ENCODE assay signal across 8 cellular contexts in genomic region chr7:43647314-43647691, GRCh38.
DNase-seq lines count a peak whose midpoint lies in the region; ATAC-seq and TF ChIP-seq lines count a peak whose summit lies in the region.

No MANE protein-coding gene starts in this region.

- H3K4me1 Mint-ChIP-seq in GM23338, result peaks cover 57% of the 10 kb centered on the region

- H3K4me3 Mint-ChIP-seq in GM23338, result no peak overlapping the region; the same call in 2 of the 3 replicates

- ATAC-seq in GM23338 (peak; percentile 82), gastroesophageal sphincter (no peak), GM21360 (IDR thresholded peaks at IDR 0.05; ENCODE audit: unreplicated experiment) (no peak)

- H3K27ac Mint-ChIP-seq in GM23338, result peak overlapping the region; percentile 93

- H2AFZ ChIP-seq in GM23338, result no peak overlapping the region

- no peak for TF ChIP-seq POLR2A in gastroesophageal sphincter (IDR thresholded peaks at IDR 0.05)

- H3F3A ChIP-seq in GM23338 (replicated peaks; ENCODE audit: low read depth), result peaks cover 5% of the 10 kb centered on the region; the same call in 1 of the 2 replicates

- peaks cover 54% of the 10 kb centered on the region for H3K4me1 ChIP-seq in GM23338 (ENCODE audit: insufficient read depth)
- peaks cover 40 to 73% (median 55%) of the 10 kb centered on the region in 3 donors for H3K4me1 ChIP-seq in gastroesophageal sphincter

- H3K27me3 ChIP-seq in GM23338 (ENCODE audit: insufficient read depth) (no peaks in the 10 kb centered on the region), WERI-Rb-1 (ENCODE audit: insufficient read depth, low read depth, severe bottlenecking) (no peaks in the 10 kb centered on the region), gastroesophageal sphincter (no peaks in the 10 kb centered on the region)

- H3K9me2 ChIP-seq in GM23338 (ENCODE audit: insufficient read depth), result no peaks in the 10 kb centered on the region

- no peak for TF ChIP-seq CTCF in GM23338 (conservative IDR thresholded peaks at IDR 0.05; ENCODE audit: low read depth in 2 of 2)
- no peak for TF ChIP-seq CTCF in WERI-Rb-1 (IDR thresholded peaks at IDR 0.05; ENCODE audit: low read depth, low read length)
- no peak for TF ChIP-seq CTCF in gastroesophageal sphincter (IDR thresholded peaks at IDR 0.05)

- peaks cover 63% of the 10 kb centered on the region for H3K36me3 Mint-ChIP-seq in GM23338 (ENCODE audit: low read depth)

- WGBS in gastroesophageal sphincter (ENCODE audit: low coverage in 1 of 2), 2 donors, result 0 to 42% methylated on average over 3 to 7 of the region's 7 CpGs

- no peaks in the 10 kb centered on the region for H3K9me3 ChIP-seq in WERI-Rb-1 (ENCODE audit: severe bottlenecking)
- H3K9me3 ChIP-seq in gastroesophageal sphincter, result no peaks in the 10 kb centered on the region

- peak overlapping the region; percentile 69 for H3K4me2 ChIP-seq in GM23338

- H3K4me3 ChIP-seq in GM23338, result peak overlapping the region; percentile 37
- H3K4me3 ChIP-seq in WERI-Rb-1 (ENCODE audit: low read depth, low read length), result no peak overlapping the region
- H3K4me3 ChIP-seq in gastroesophageal sphincter, result peak overlapping the region in 1 of 2 donors; percentile 11
- no peak overlapping the region for H3K4me3 ChIP-seq in skeletal muscle cell (ENCODE audit: low read depth, low read length)

- H3K36me3 ChIP-seq in GM23338 (ENCODE audit: insufficient read depth), result peaks cover 5% of the 10 kb centered on the region
- H3K36me3 ChIP-seq in WERI-Rb-1, result peaks cover 46% of the 10 kb centered on the region
- peaks cover 0 to 25% of the 10 kb centered on the region in 2 donors for H3K36me3 ChIP-seq in gastroesophageal sphincter

- H3K27ac ChIP-seq in GM23338 (ENCODE audit: low read depth), result peak overlapping the region; percentile 99
- peak overlapping the region; percentile 71 for H3K27ac ChIP-seq in WERI-Rb-1
- peak overlapping the region; percentile 91 to 98 (median 94) for H3K27ac ChIP-seq in gastroesophageal sphincter

- TF ChIP-seq EP300 in gastroesophageal sphincter (IDR thresholded peaks at IDR 0.05), result no peak

- H3K9me3 Mint-ChIP-seq in GM23338, result no peaks in the 10 kb centered on the region; the same call in 2 of the 3 replicates

- H3K79me2 ChIP-seq in GM23338 (replicated peaks; ENCODE audit: insufficient read depth), result peaks cover 45% of the 10 kb centered on the region

- H4K20me1 ChIP-seq in GM23338 (replicated peaks; ENCODE audit: insufficient read depth), result no peaks in the 10 kb centered on the region

- peak; percentile 83 for DNase-seq in GM23338 (ENCODE audit: low spot score)
- DNase-seq in WERI-Rb-1, result no peak
- peak; percentile 71 for DNase-seq in skeletal muscle cell (ENCODE audit: low read depth)
- no peak for DNase-seq in RKO (ENCODE audit: low spot score)
- DNase-seq in AG08396 (ENCODE audit: low spot score), result no peak
- DNase-seq in D341Med (ENCODE audit: low spot score), result no peak

- H3K27me3 Mint-ChIP-seq in GM23338 (ENCODE audit: insufficient read depth, low read depth, poor library complexity), result peaks cover 8% of the 10 kb centered on the region

TF ChIP-seq in GM23338, 12 proteins besides CTCF, POLR2A, EP300 and RAD21 (continues in another document):
- TF ChIP-seq ZNF114 (CRISPR knock-in tag; IDR thresholded peaks at IDR 0.05), result no peak
- TF ChIP-seq EZH2 (IDR thresholded peaks at IDR 0.05; ENCODE audit: low read depth, unreplicated experiment), result no peak
- TF ChIP-seq ETS1 (IDR thresholded peaks at IDR 0.05), result no peak
- no peak for TF ChIP-seq NANOG (IDR thresholded peaks at IDR 0.05; ENCODE audit: borderline replicate concordance)
- no peak for TF ChIP-seq EZH2phosphoT487 (IDR thresholded peaks at IDR 0.05; ENCODE audit: unreplicated experiment)
- no peak for TF ChIP-seq STAT1 (IDR thresholded peaks at IDR 0.05; ENCODE audit: unreplicated experiment)
- no peak for TF ChIP-seq REST (IDR thresholded peaks at IDR 0.05; ENCODE audit: unreplicated experiment)
- TF ChIP-seq POLR2AphosphoS5 (IDR thresholded peaks at IDR 0.05; ENCODE audit: low read depth), result no peak

Comparison
In these comparisons a context has a peak if more than half of its experiments do, and no peak if none do; other contexts are left out.
1. DNase-seq: peak in GM23338 (single experiment) and skeletal muscle cell (single experiment); none in WERI-Rb-1 (single experiment), RKO (single experiment), AG08396 (single experiment) and D341Med (single experiment).
2. Peak in every context shown above with its lines, with median percentiles within 50 percentile points of each other: H3K27ac ChIP-seq.